Comparison of ENCODE assay signal across 31 cellular contexts in genomic region chr2:222949690-222950323, GRCh38.
"Had no signal": no experiment of that assay in that cellular context is flagged by ENCODE, and none has a peak within 500 bp of the region (broad histone marks: within the 10 kb centered on the region; RNA-seq: fewer than 3 reads in every experiment).

No MANE protein-coding gene starts in this region.

- H3K9me3 ChIP-seq: esophagus squamous epithelium, heart right ventricle, right atrium auricular region, thoracic aorta had no signal

- H3K36me3 ChIP-seq: esophagus squamous epithelium, heart right ventricle, right atrium auricular region, thoracic aorta had no signal

- H3K36me3 Mint-ChIP-seq: naive thymus-derived CD8-positive, alpha-beta T cell; stimulated activated effector memory CD8-positive, alpha-beta T cell treated with anti-CD3 and anti-CD28 coated beads, Interleukin-12 subunit alpha, Interleukin-12 subunit beta, amount 100 ng/mL, for 72 hours had no signal

- FAIRE-seq: bronchial epithelial cell, colon, endometrium, urothelium cell line had no signal

- H3K4me3 Mint-ChIP-seq: activated CD4-positive, alpha-beta T cell treated with anti-CD3 and anti-CD28 coated beads, Interleukin-2, amount 10 ng/mL, durations not matched to agents 7 days and 5 days; activated CD8-positive, alpha-beta T cell treated with anti-CD3 and anti-CD28 coated beads for 36 hours; activated T-cell treated with anti-CD3 and anti-CD28 coated beads, Interleukin-2, amount 50 U/mL, for 4 hours; activated T-helper 17 cell treated with anti-CD3 and anti-CD28 coated beads, Interleukin-2, amount 50 U/mL, for 72 hours; central memory CD8-positive, alpha-beta T cell; naive thymus-derived CD8-positive, alpha-beta T cell; neural crest cell; stimulated activated effector memory CD8-positive, alpha-beta T cell treated with anti-CD3 and anti-CD28 coated beads, Interleukin-12 subunit alpha, Interleukin-12 subunit beta, amount 100 ng/mL, for 72 hours; stimulated activated naive CD8-positive, alpha-beta T cell treated with anti-CD3 and anti-CD28 coated beads, Interleukin-15, Interleukin-2, amounts not matched to agents 100 ng/mL and 50 ng/mL, for 24 hours; T-helper 17 cell had no signal

- H3K4me1 Mint-ChIP-seq: activated CD4-positive, alpha-beta T cell treated with anti-CD3 and anti-CD28 coated beads, Interleukin-2, amount 10 ng/mL, durations not matched to agents 7 days and 5 days; activated T-helper 17 cell treated with anti-CD3 and anti-CD28 coated beads, Interleukin-2, amount 50 U/mL, for 72 hours; central memory CD8-positive, alpha-beta T cell; naive thymus-derived CD8-positive, alpha-beta T cell; neural crest cell; stimulated activated effector memory CD8-positive, alpha-beta T cell treated with anti-CD3 and anti-CD28 coated beads, Interleukin-12 subunit alpha, Interleukin-12 subunit beta, amount 100 ng/mL, for 72 hours; T-helper 17 cell had no signal

- H3K27me3 ChIP-seq: esophagus squamous epithelium, heart right ventricle, right atrium auricular region had no signal

- H3K27ac Mint-ChIP-seq: activated CD4-positive, alpha-beta T cell treated with anti-CD3 and anti-CD28 coated beads, Interleukin-2, amount 10 ng/mL, durations not matched to agents 7 days and 5 days; activated CD8-positive, alpha-beta T cell treated with anti-CD3 and anti-CD28 coated beads for 36 hours; activated T-helper 17 cell treated with anti-CD3 and anti-CD28 coated beads, Interleukin-2, amount 50 U/mL, for 72 hours; stimulated activated effector memory CD8-positive, alpha-beta T cell treated with anti-CD3 and anti-CD28 coated beads, Interleukin-12 subunit alpha, Interleukin-12 subunit beta, amount 100 ng/mL, for 72 hours; stimulated activated naive CD8-positive, alpha-beta T cell treated with anti-CD3 and anti-CD28 coated beads, Interleukin-15, Interleukin-2, amounts not matched to agents 100 ng/mL and 50 ng/mL, for 24 hours; T-helper 17 cell had no signal

- H3K27ac ChIP-seq: epithelial cell of prostate, esophagus squamous epithelium, heart right ventricle, right atrium auricular region, thoracic aorta had no signal

- DNase-seq: activated CD4-positive, alpha-beta T cell treated with anti-CD3 and anti-CD28 coated beads, Interleukin-2, amount 10 ng/mL, durations not matched to agents 7 days and 5 days; activated CD4-positive, CD25-positive, alpha-beta regulatory T cell treated with anti-CD3 and anti-CD28 coated beads, Interleukin-2, amount 50 U/mL, for 72 hours; activated CD8-positive, alpha-beta T cell treated with anti-CD3 and anti-CD28 coated beads for 36 hours; activated gamma-delta T cell treated with Interleukin-2 at 50 U/mL for 16 hours; activated naive CD4-positive, alpha-beta T cell treated with anti-CD3 and anti-CD28 coated beads, Interleukin-2, amount 50 U/mL, for 16 hours; activated T-cell treated with anti-CD3 and anti-CD28 coated beads, Interleukin-2, amount 50 U/mL, for 4 hours; amniotic stem cell; effector CD8-positive, alpha-beta T cell; esophagus squamous epithelium; foreskin melanocyte; heart right ventricle; midbrain; naive thymus-derived CD8-positive, alpha-beta T cell; nucleus accumbens; stimulated activated CD4-positive, alpha-beta T cell treated with anti-CD3 and anti-CD28 coated beads, Interleukin-12 subunit alpha, Interleukin-12 subunit beta, amount 100 ng/mL, for 4 hours; stimulated activated CD4-positive, alpha-beta T cell treated with anti-CD3 and anti-CD28 coated beads, Interleukin-4, amount 100 ng/mL, for 24 hours; T-helper 17 cell; T1000; trophoblast cell had no signal

- ATAC-seq: activated CD8-positive, alpha-beta T cell treated with anti-CD3 and anti-CD28 coated beads for 36 hours; activated T-cell treated with anti-CD3 and anti-CD28 coated beads, Interleukin-2, amount 50 U/mL, for 4 hours; activated T-helper 17 cell treated with anti-CD3 and anti-CD28 coated beads, Interleukin-2, amount 50 U/mL, for 72 hours; heart right ventricle; naive thymus-derived CD8-positive, alpha-beta T cell; stimulated activated effector memory CD8-positive, alpha-beta T cell treated with anti-CD3 and anti-CD28 coated beads, Interleukin-12 subunit alpha, Interleukin-12 subunit beta, amount 100 ng/mL, for 72 hours; T-helper 17 cell had no signal

- H3K4me3 ChIP-seq: esophagus squamous epithelium, heart right ventricle, right atrium auricular region, thoracic aorta had no signal

- H3K9me3 Mint-ChIP-seq: activated CD4-positive, alpha-beta T cell treated with anti-CD3 and anti-CD28 coated beads, Interleukin-2, amount 10 ng/mL, durations not matched to agents 7 days and 5 days; activated CD8-positive, alpha-beta T cell treated with anti-CD3 and anti-CD28 coated beads for 36 hours; activated T-cell treated with anti-CD3 and anti-CD28 coated beads, Interleukin-2, amount 50 U/mL, for 4 hours; activated T-helper 17 cell treated with anti-CD3 and anti-CD28 coated beads, Interleukin-2, amount 50 U/mL, for 72 hours; central memory CD8-positive, alpha-beta T cell; naive thymus-derived CD8-positive, alpha-beta T cell; neural crest cell; stimulated activated effector memory CD8-positive, alpha-beta T cell treated with anti-CD3 and anti-CD28 coated beads, Interleukin-12 subunit alpha, Interleukin-12 subunit beta, amount 100 ng/mL, for 72 hours; stimulated activated naive CD8-positive, alpha-beta T cell treated with anti-CD3 and anti-CD28 coated beads, Interleukin-15, Interleukin-2, amounts not matched to agents 100 ng/mL and 50 ng/mL, for 24 hours had no signal

- H3K4me1 ChIP-seq: right atrium auricular region had no signal
